In the genomic region with DNA sequence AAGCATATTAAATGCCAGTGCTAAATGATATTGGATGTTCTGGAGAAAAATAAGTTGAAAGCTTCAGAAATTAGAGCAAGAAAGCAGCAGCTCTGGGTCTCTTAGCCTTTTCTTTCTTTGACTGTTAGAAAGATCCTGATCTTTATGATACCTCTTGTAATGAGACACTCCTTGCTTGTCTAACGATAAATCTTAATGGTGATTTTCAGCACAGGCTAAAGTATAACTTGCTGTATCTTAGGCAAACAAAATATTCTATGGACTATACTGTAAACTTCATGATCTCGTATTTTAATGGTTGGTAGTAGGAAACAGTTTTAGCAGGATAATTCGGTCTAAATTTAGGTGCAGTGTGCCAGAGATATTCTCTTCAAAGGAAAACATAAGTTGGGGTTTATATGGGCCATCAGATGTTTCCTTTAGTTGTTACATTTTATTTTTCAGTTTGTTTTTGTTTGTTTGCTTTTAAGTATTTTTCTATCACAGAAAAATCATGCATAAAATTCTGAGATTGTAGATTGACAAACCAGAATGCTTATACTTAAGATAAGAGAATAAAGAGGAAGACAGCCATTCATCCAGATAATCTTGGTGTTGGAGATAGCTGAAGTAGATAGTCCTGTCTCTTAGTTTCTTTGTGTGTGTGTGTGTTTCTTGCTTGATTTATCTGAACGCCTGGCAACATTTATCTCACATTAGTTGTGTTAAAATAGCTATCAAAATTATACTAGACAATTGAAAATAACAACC, we compare ENCODE assay signal across 14 cellular contexts. TPM values are rescaled to one million over a fixed set of nuclear protein-coding genes. Genes with fewer than 3 reads are reported as not detected.
A peak's percentile ranks its signal among the peaks of the same experiment; 100 is the strongest.
DNase-seq lines count a peak whose midpoint lies in the region; ATAC-seq, FAIRE-seq and TF ChIP-seq lines count a peak whose summit lies in the region.
"Had no signal": no experiment of that assay in that cellular context is flagged by ENCODE, and none has a peak within 500 bp of the region (broad histone marks: within the 10 kb centered on the region; RNA-seq: fewer than 3 reads in every experiment).

No MANE protein-coding gene starts in this region.

- FAIRE-seq in islet of Langerhans (lab: Jason Lieb, UNC), result peak; percentile 70

- peaks cover 14% of the 10 kb centered on the region; the same call in 1 of the 2 replicates for H3K36me3 ChIP-seq in OCI-LY7 (ENCODE audit: insufficient read depth, low read length)

- POLR2A ChIA-PET in OCI-LY7 (lab: Charles Lee), result interaction anchor here (0.7 to 1.3 kb wide), 11 partner anchors 9 to 142 kb away, joined by 3 to 7 read pairs (median 3); a partner anchor contains a TSS

- no peaks in the 10 kb centered on the region for H3K27me3 Mint-ChIP-seq in activated naive CD8-positive, alpha-beta T cell
- H3K27me3 Mint-ChIP-seq in activated naive CD8-positive, alpha-beta T cell treated with anti-CD3 and anti-CD28 coated beads, Interleukin-2, amount 50 U/mL, for 24 hours, result no peaks in the 10 kb centered on the region
- H3K27me3 Mint-ChIP-seq: activated CD4-positive, alpha-beta memory T cell treated with anti-CD3 and anti-CD28 coated beads, Interleukin-2, amount 10 ng/mL, durations not matched to agents 7 days and 5 days had no signal

- H2AFZ ChIP-seq in OCI-LY7 (ENCODE audit: low read length), result no peak overlapping the region

- H3K9me3 Mint-ChIP-seq in activated naive CD8-positive, alpha-beta T cell (ENCODE audit: low read depth), result no peaks in the 10 kb centered on the region
- no peaks in the 10 kb centered on the region for H3K9me3 Mint-ChIP-seq in activated naive CD8-positive, alpha-beta T cell treated with anti-CD3 and anti-CD28 coated beads, Interleukin-2, amount 50 U/mL, for 24 hours
- H3K9me3 Mint-ChIP-seq: activated CD4-positive, alpha-beta memory T cell treated with anti-CD3 and anti-CD28 coated beads, Interleukin-2, amount 10 ng/mL, durations not matched to agents 7 days and 5 days had no signal

- CTCF ChIA-PET in OCI-LY7 (lab: Charles Lee; ENCODE audit: unreplicated experiment), result no interaction called here

- no peaks in the 10 kb centered on the region for H3K27me3 ChIP-seq in dorsolateral prefrontal cortex
- H3K27me3 ChIP-seq: tibial nerve had no signal

- H3K4me1 Mint-ChIP-seq in activated naive CD8-positive, alpha-beta T cell (ENCODE audit: low read depth), result peaks cover 50% of the 10 kb centered on the region
- peaks cover 47% of the 10 kb centered on the region for H3K4me1 Mint-ChIP-seq in activated naive CD8-positive, alpha-beta T cell treated with anti-CD3 and anti-CD28 coated beads, Interleukin-2, amount 50 U/mL, for 24 hours

- no peak for ATAC-seq in activated naive CD8-positive, alpha-beta T cell treated with anti-CD3 and anti-CD28 coated beads, Interleukin-2, amount 50 U/mL, for 24 hours
- ATAC-seq in HG03139 (IDR thresholded peaks at IDR 0.05; ENCODE audit: unreplicated experiment) (no peak), HG03342 (IDR thresholded peaks at IDR 0.05; ENCODE audit: unreplicated experiment) (no peak)
- ATAC-seq: left cardiac atrium had no signal

- BruUV-seq in OCI-LY7 (replicated peaks; lab: Mats Ljungman, UMichigan), result no TSS peak

- H3K4me2 ChIP-seq in OCI-LY7 (ENCODE audit: low read length), result peak overlapping the region; percentile 70

- peaks cover 66% of the 10 kb centered on the region for H3K79me2 ChIP-seq in OCI-LY7 (ENCODE audit: insufficient read depth, low read depth, low read length)

- peaks cover 8% of the 10 kb centered on the region; the same call in 1 of the 2 replicates for H4K20me1 ChIP-seq in OCI-LY7 (ENCODE audit: insufficient read depth, low read length)

- no peak for DNase-seq in activated naive CD8-positive, alpha-beta T cell treated with anti-CD3 and anti-CD28 coated beads, Interleukin-2, amount 50 U/mL, for 24 hours
- no peak for DNase-seq in OCI-LY7 (ENCODE audit: low spot score)
- no peak for DNase-seq in dorsolateral prefrontal cortex
- DNase-seq in NCI-H774 (lab: John Stamatoyannopoulos, UW), result no peak
- DNase-seq: activated CD4-positive, alpha-beta memory T cell treated with anti-CD3 and anti-CD28 coated beads, Interleukin-2, amount 10 ng/mL, durations not matched to agents 7 days and 5 days; activated gamma-delta T cell; DMS 273 treated with DMSO at 0.1 percent for 48 hours; left cardiac atrium; T-helper 9 cell had no signal

- no peaks in the 10 kb centered on the region for H3K9me2 ChIP-seq in OCI-LY7 (ENCODE audit: insufficient read depth, low read length)

- H3K4me3 Mint-ChIP-seq in activated naive CD8-positive, alpha-beta T cell, result peak overlapping the region; percentile 1
- H3K4me3 Mint-ChIP-seq in activated naive CD8-positive, alpha-beta T cell treated with anti-CD3 and anti-CD28 coated beads, Interleukin-2, amount 50 U/mL, for 24 hours, result no peak overlapping the region
- H3K4me3 Mint-ChIP-seq: activated CD4-positive, alpha-beta memory T cell treated with anti-CD3 and anti-CD28 coated beads, Interleukin-2, amount 10 ng/mL, durations not matched to agents 7 days and 5 days had no signal

- H3K27ac ChIP-seq in OCI-LY7 (ENCODE audit: low read depth, low read length, poor library complexity, severe bottlenecking), result no peak overlapping the region
- no peak overlapping the region for H3K27ac ChIP-seq in dorsolateral prefrontal cortex
- H3K27ac ChIP-seq: tibial nerve had no signal

- H3K9me3 ChIP-seq in OCI-LY7 (ENCODE audit: low read length), result no peaks in the 10 kb centered on the region
- H3K9me3 ChIP-seq: tibial nerve had no signal

- H3K4me3 ChIP-seq in OCI-LY7 (ENCODE audit: low read depth, low read length, poor library complexity, severe bottlenecking) (peak overlapping the region; percentile 33), dorsolateral prefrontal cortex (peak overlapping the region in 2 of 59 donors; percentile 2 to 5)
- H3K4me3 ChIP-seq: tibial nerve had no signal

- peak overlapping the region; percentile 3 for H3K27ac Mint-ChIP-seq in activated naive CD8-positive, alpha-beta T cell
- no peak overlapping the region for H3K27ac Mint-ChIP-seq in activated naive CD8-positive, alpha-beta T cell treated with anti-CD3 and anti-CD28 coated beads, Interleukin-2, amount 50 U/mL, for 24 hours
- H3K27ac Mint-ChIP-seq: activated CD4-positive, alpha-beta memory T cell treated with anti-CD3 and anti-CD28 coated beads, Interleukin-2, amount 10 ng/mL, durations not matched to agents 7 days and 5 days had no signal

- intact Hi-C loops in OCI-LY7 (cut with micrococcal nuclease; ENCODE audit: unreplicated experiment), result loop anchor here (5.0 to 10.0 kb wide), 2 partner anchors 38 to 460 kb away; no protein-coding TSS in a partner anchor
- intact Hi-C loops in dorsolateral prefrontal cortex (cut with DNase I), result loop anchor here (5.0 to 10.0 kb wide), 2 partner anchors 393 to 730 kb away; a partner anchor contains a TSS

- H3K36me3 Mint-ChIP-seq in activated naive CD8-positive, alpha-beta T cell, result peaks cover 12% of the 10 kb centered on the region
- peaks cover 22% of the 10 kb centered on the region for H3K36me3 Mint-ChIP-seq in activated naive CD8-positive, alpha-beta T cell treated with anti-CD3 and anti-CD28 coated beads, Interleukin-2, amount 50 U/mL, for 24 hours (ENCODE audit: low read depth)

- no peak for TF ChIP-seq CTCF in OCI-LY7 (conservative IDR thresholded peaks at IDR 0.05; ENCODE audit: low read length)
- no peak for TF ChIP-seq CTCF in dorsolateral prefrontal cortex (IDR thresholded peaks at IDR 0.05 in 54 of 56, conservative IDR thresholded peaks at IDR 0.05 in 2 of 56; ENCODE audit: low read depth in 1 of 56, partially characterized antibody in 56 of 56)

- peaks cover 53% of the 10 kb centered on the region for H3K4me1 ChIP-seq in OCI-LY7 (ENCODE audit: insufficient read depth, low read length, poor library complexity, severe bottlenecking)

RNA-seq across cellular contexts. Expression of a gene that starts 4.7 kb away (rescaled TPM):
- total RNA-seq in OCI-LY7 (2014; rRNA removed; shearing (Covaris generic)), result 11.7 and 19.6 TPM in 2 replicates
- total RNA-seq in OCI-LY7 (2022) (22.6 and 24.7 TPM in 2 replicates), dorsolateral prefrontal cortex (10 to 100 TPM; 32.8 to 82.0 (median 57.2) TPM)
